In genomic region chr1:102498929-102499328, GRCh38 we compare ENCODE assay signal across 21 cellular contexts.
DNase-seq lines count a peak whose midpoint lies in the region; ATAC-seq and TF ChIP-seq lines count a peak whose summit lies in the region.
"Had no signal": no experiment of that assay in that cellular context is flagged by ENCODE, and none has a peak within 500 bp of the region (broad histone marks: within the 10 kb centered on the region; RNA-seq: fewer than 3 reads in every experiment).

No MANE protein-coding gene starts in this region.

- H3K4me1 ChIP-seq in adipocyte (ENCODE audit: control insufficient read depth, insufficient read depth, low read length) (no peaks in the 10 kb centered on the region), ovary (ENCODE audit: insufficient read depth) (no peaks in the 10 kb centered on the region), transverse colon (no peaks in the 10 kb centered on the region)
- H3K4me1 ChIP-seq: BE2C; BLaER1 treated with 17β-estradiol and CSF1 and Interleukin-3, amounts not matched to agents 10 nM and 100 nM had no signal

- WGBS in ovary, 3 donors = 68 to 76% (median 75%) methylated on average over 2 of the region's 2 CpGs
- WGBS in transverse colon (ENCODE audit: low coverage in 1 of 2), 2 donors = 33 to 66% methylated on average over 2 of the region's 2 CpGs

- TF ChIP-seq POLR2A in ovary (IDR thresholded peaks at IDR 0.05) = no peak
- no peak for TF ChIP-seq POLR2A in transverse colon (IDR thresholded peaks at IDR 0.05)

- H3K36me3 ChIP-seq in adipocyte (ENCODE audit: control insufficient read depth, insufficient read depth, low read length, severe bottlenecking) (no peaks in the 10 kb centered on the region), ovary (no peaks in the 10 kb centered on the region), transverse colon (no peaks in the 10 kb centered on the region)
- H3K36me3 ChIP-seq: BE2C; BLaER1 treated with 17β-estradiol and CSF1 and Interleukin-3, amounts not matched to agents 10 nM and 100 nM had no signal

- H3K27me3 ChIP-seq in adipocyte (replicated peaks; ENCODE audit: control insufficient read depth, insufficient read depth, low read length) = no peaks in the 10 kb centered on the region
- H3K27me3 ChIP-seq in ovary = no peaks in the 10 kb centered on the region
- H3K27me3 ChIP-seq in transverse colon = no peaks in the 10 kb centered on the region
- H3K27me3 ChIP-seq: BE2C; BLaER1 treated with 17β-estradiol and CSF1 and Interleukin-3, amounts not matched to agents 10 nM and 100 nM had no signal

- in situ Hi-C loops in transverse colon (cut with MboI; ENCODE audit: low pct_ligation_motif_present in 1 of 4, low pct_unique_long_range_greater_than_20kb in 1 of 4, low sequenced_read_pairs in 3 of 4) = no loop called here

- H3K9me3 ChIP-seq in adipocyte (ENCODE audit: control insufficient read depth, low read length) (peaks cover 4% of the 10 kb centered on the region), ovary (no peaks in the 10 kb centered on the region), transverse colon (peaks cover 0 to 5% of the 10 kb centered on the region in 2 donors)
- H3K9me3 ChIP-seq: BE2C had no signal

- intact Hi-C loops in ovary (cut with DNase I) = no loop called here
- intact Hi-C loops in transverse colon (cut with DNase I; ENCODE audit: low total_unique reads) = no loop called here

- TF ChIP-seq CTCF in AG10803 (conservative IDR thresholded peaks at IDR 0.05; ENCODE audit: low read length) (no peak), ovary (IDR thresholded peaks at IDR 0.05) (no peak), transverse colon (IDR thresholded peaks at IDR 0.05) (no peak)

- H3K4me3 ChIP-seq in AG10803 (ENCODE audit: low read length) (no peak overlapping the region), adipocyte (ENCODE audit: low read length) (no peak overlapping the region), ovary (no peak overlapping the region), transverse colon (no peak overlapping the region)
- H3K4me3 ChIP-seq: BLaER1 treated with 17β-estradiol and CSF1 and Interleukin-3, amounts not matched to agents 10 nM and 100 nM; GM12878; GM23248 had no signal

- ATAC-seq in HG02610 (IDR thresholded peaks at IDR 0.05; ENCODE audit: unreplicated experiment) = no peak
- ATAC-seq: GM12878 had no signal

- H3K9ac ChIP-seq in adipocyte (ENCODE audit: low read length) = no peak overlapping the region
- H3K9ac ChIP-seq: BLaER1 treated with 17β-estradiol and CSF1 and Interleukin-3, amounts not matched to agents 10 nM and 100 nM; GM23248 had no signal

- H3K27ac ChIP-seq in ovary (no peak overlapping the region), transverse colon (no peak overlapping the region)
- H3K27ac ChIP-seq: 22Rv1; BLaER1 treated with 17β-estradiol and CSF1 and Interleukin-3, amounts not matched to agents 10 nM and 100 nM; GM23248 had no signal

- DNase-seq in AG10803 (ENCODE audit: low read depth) = peak; percentile 0
- peak; percentile 4 for DNase-seq in ELR (ENCODE audit: low read depth)
- peak; percentile 20 for DNase-seq in HT1080 (ENCODE audit: low read depth)
- peak; percentile 1 for DNase-seq in adipocyte (ENCODE audit: low read depth)
- DNase-seq in glomerular visceral epithelial cell (ENCODE audit: extremely low spot score) = no peak
- no peak for DNase-seq in ovary
- DNase-seq in transverse colon = no peak
- DNase-seq: AML-193; BE2C; CD4-positive, alpha-beta T cell; CD8-positive, alpha-beta memory T cell; DMS 273 treated with DMSO at 0.1 percent for 48 hours; DMS79; GDM1; GM23248; H7; HCEC 1CT had no signal

- TF ChIP-seq EP300 in ovary (IDR thresholded peaks at IDR 0.05) (no peak), transverse colon (IDR thresholded peaks at IDR 0.05; ENCODE audit: low read depth) (no peak)

Comparison
In these comparisons a context has a peak if more than half of its experiments do, and no peak if none do; other contexts are left out.
1. DNase-seq: peak in AG10803 (single experiment), ELR (single experiment), HT1080 (single experiment) and adipocyte (single experiment); none in glomerular visceral epithelial cell (single experiment), ovary (0 of 5) and transverse colon (single experiment).